Comparison of ENCODE assay signal across 3 cellular contexts in genomic region chr18:65869527-65869926, GRCh38.
"Had no signal": no experiment of that assay in that cellular context is flagged by ENCODE, and none has a peak within 500 bp of the region (broad histone marks: within the 10 kb centered on the region; RNA-seq: fewer than 3 reads in every experiment).

No MANE protein-coding gene starts in this region.

- H3K4me3 ChIP-seq: GM12878 had no signal

- DNase-seq: GDM1, GF-D8 had no signal

- ATAC-seq: GM12878 had no signal
